ENCODE assay signal across 18 cellular contexts in the genomic region with DNA sequence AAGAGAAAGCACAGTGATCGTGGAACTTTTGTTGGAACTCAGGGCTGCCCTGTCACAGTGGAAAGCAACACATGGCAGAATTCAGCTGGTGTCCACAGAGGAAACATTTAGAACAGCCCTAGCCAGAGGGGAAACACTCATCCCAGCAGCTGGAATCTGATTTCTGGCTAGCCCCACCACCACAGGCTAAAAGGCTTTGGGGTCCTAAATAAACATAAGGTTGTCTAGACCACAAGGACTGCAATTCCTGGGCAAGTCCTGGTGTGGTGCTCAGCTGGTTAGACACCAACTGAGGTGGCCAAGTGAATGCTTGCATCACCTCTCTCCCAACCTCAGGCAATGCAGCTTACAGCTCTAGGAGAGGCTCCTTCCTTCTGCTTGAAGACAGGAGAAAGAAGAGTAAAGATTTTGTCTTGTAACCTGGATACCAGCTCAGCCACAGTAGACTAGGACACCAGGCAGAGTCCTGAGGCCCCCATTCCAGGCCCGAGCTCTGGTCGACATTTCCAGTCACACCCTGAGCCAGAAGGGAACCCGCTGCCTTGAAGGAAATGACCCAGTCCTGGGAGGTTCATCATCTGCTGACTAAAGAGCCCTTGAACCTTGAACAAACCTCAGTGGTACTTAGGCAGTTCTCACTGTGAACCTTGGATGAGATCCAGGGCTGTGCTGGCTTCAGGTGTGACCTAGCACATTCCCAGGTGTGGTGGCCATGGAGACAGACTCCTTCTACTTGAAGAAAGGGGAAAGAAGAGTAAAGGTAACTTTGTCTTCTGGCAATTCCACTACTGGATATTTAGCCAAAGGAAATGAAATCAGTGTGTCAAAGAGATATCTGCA.
DNase-seq lines count a peak whose midpoint lies in the region; ATAC-seq and TF ChIP-seq lines count a peak whose summit lies in the region.
"Had no signal": no experiment of that assay in that cellular context is flagged by ENCODE, and none has a peak within 500 bp of the region (broad histone marks: within the 10 kb centered on the region; RNA-seq: fewer than 3 reads in every experiment).

No MANE protein-coding gene starts in this region.

- no peak overlapping the region for H2BK5ac ChIP-seq in IMR-90 (ENCODE audit: low read depth, low read length, poor library complexity, severe bottlenecking)

- no peak overlapping the region for H3K27ac Mint-ChIP-seq in activated T-cell treated with anti-CD3 and anti-CD28 coated beads, Interleukin-2, amount 50 U/mL, for 72 hours
- H3K27ac Mint-ChIP-seq: CD14-positive monocyte had no signal

- no peak overlapping the region for H3K27ac ChIP-seq in IMR-90 (ENCODE audit: insufficient read depth, low read length)
- peak overlapping the region; percentile 24 to 58 (median 48) for H3K27ac ChIP-seq in transverse colon
- no peak overlapping the region for H3K27ac ChIP-seq in RWPE1
- H3K27ac ChIP-seq: HL-60 had no signal

- H2BK20ac ChIP-seq in IMR-90 (ENCODE audit: low read depth, low read length): no peak overlapping the region

- no peak for TF ChIP-seq POLR2A in IMR-90 (IDR thresholded peaks at IDR 0.05; ENCODE audit: low read depth, low read length)
- no peak for TF ChIP-seq POLR2A in transverse colon (IDR thresholded peaks at IDR 0.05)

- no peak overlapping the region for H3K18ac ChIP-seq in IMR-90 (ENCODE audit: low read depth, low read length)

- H3K14ac ChIP-seq in IMR-90 (replicated peaks; ENCODE audit: low read depth, low read length): 0 out of 2 replicates have a peak overlapping the region, but pooled peaks have one; percentile 21

- ATAC-seq in IMR-90 (ENCODE audit: low read depth) (no peak), esophagus mucosa (peak; percentile 29), HG02610 (IDR thresholded peaks at IDR 0.05; ENCODE audit: unreplicated experiment) (no peak)
- ATAC-seq in activated T-cell treated with anti-CD3 and anti-CD28 coated beads, Interleukin-2, amount 50 U/mL, for 72 hours (replicated peaks in 1 of 2): no peak
- ATAC-seq: PC-3 had no signal

- DNase-seq in IMR-90: no peak
- peak; percentile 36 for DNase-seq in myocyte (ENCODE audit: low read depth)
- DNase-seq in transverse colon: peak; percentile 79
- DNase-seq in activated T-cell treated with anti-CD3 and anti-CD28 coated beads, Interleukin-2, amount 50 U/mL, for 72 hours: no peak
- no peak for DNase-seq in RWPE1 (ENCODE audit: low spot score)
- DNase-seq: ACHN, AML-193, Caco-2, DMS153, H7, NCI-H187 treated with DMSO at 0.1 percent for 48 hours, NCI-H510A, NCI-H774, PC-3 had no signal

- intact Hi-C loops in IMR-90 (cut with micrococcal nuclease): no loop called here
- intact Hi-C loops in transverse colon (cut with DNase I; ENCODE audit: low total_unique reads): no loop called here

- no peak overlapping the region for H3K23ac ChIP-seq in IMR-90 (ENCODE audit: low read depth, low read length)

- no peaks in the 10 kb centered on the region for H3K4me1 Mint-ChIP-seq in activated T-cell treated with anti-CD3 and anti-CD28 coated beads, Interleukin-2, amount 50 U/mL, for 72 hours (ENCODE audit: low read depth)

- H3K4me2 ChIP-seq in IMR-90 (ENCODE audit: low read depth, low read length): no peak overlapping the region

- no peak overlapping the region for H3K56ac ChIP-seq in IMR-90 (ENCODE audit: extremely low read depth, insufficient read depth, low read length)

- no peak for TF ChIP-seq RAD21 in IMR-90 (IDR thresholded peaks at IDR 0.05; ENCODE audit: low read length)

- H2AK5ac ChIP-seq in IMR-90 (ENCODE audit: low read depth, low read length): no peak overlapping the region

- 0% methylated on average over 1 of the region's 4 CpGs; no CpG with 5 or more reads in 1 of the 2 experiments for WGBS in IMR-90 (ENCODE audit: extremely low coverage in 2 of 2, insufficient read length in 1 of 2), 2 experiments
- 65 to 100% methylated on average over 1 to 4 of the region's 4 CpGs for WGBS in transverse colon (ENCODE audit: low coverage in 1 of 2), 2 donors

- in situ Hi-C loops in IMR-90 (cut with MboI; ENCODE audit: low sequenced_read_pairs) (no loop called here), transverse colon (cut with MboI; ENCODE audit: low pct_ligation_motif_present in 1 of 4, low pct_unique_long_range_greater_than_20kb in 1 of 4, low sequenced_read_pairs in 3 of 4) (no loop called here)

- no peak overlapping the region for H2BK15ac ChIP-seq in IMR-90 (ENCODE audit: low read depth, low read length)

- H3K27me3 Mint-ChIP-seq in activated T-cell treated with anti-CD3 and anti-CD28 coated beads, Interleukin-2, amount 50 U/mL, for 72 hours (ENCODE audit: low read depth): no peaks in the 10 kb centered on the region

- no peak overlapping the region for H2BK120ac ChIP-seq in IMR-90 (ENCODE audit: low read depth, low read length)

- no peak overlapping the region for H3K4me3 ChIP-seq in IMR-90 (ENCODE audit: insufficient read depth, low read depth, low read length)
- no peak overlapping the region for H3K4me3 ChIP-seq in transverse colon

- POLR2A ChIA-PET in IMR-90 (lab: Charles Lee; ENCODE audit: unreplicated experiment): no interaction called here
- POLR2A ChIA-PET in RWPE1 (lab: Yijun Ruan, JAX; ENCODE audit: low non-redundant PET): no interaction called here

- no peak overlapping the region for H4K8ac ChIP-seq in IMR-90 (ENCODE audit: low read depth in 2 of 2, low read length in 2 of 2)

- H3K9me3 ChIP-seq in IMR-90 (ENCODE audit: control insufficient read depth, insufficient read depth, low read length): no peaks in the 10 kb centered on the region
- H3K9me3 ChIP-seq in transverse colon: no peaks in the 10 kb centered on the region
- H3K9me3 ChIP-seq: Caco-2 had no signal

- dilution Hi-C loops in IMR-90 (cut with HindIII; ENCODE audit: low sequenced_read_pairs, unreplicated experiment): no loop called here

- H3K4me3 Mint-ChIP-seq in activated T-cell treated with anti-CD3 and anti-CD28 coated beads, Interleukin-2, amount 50 U/mL, for 72 hours: no peak overlapping the region
- H3K4me3 Mint-ChIP-seq: CD14-positive monocyte had no signal

- peaks cover 0 to 1% of the 10 kb centered on the region in 2 donors for H3K36me3 Mint-ChIP-seq in activated T-cell treated with anti-CD3 and anti-CD28 coated beads, Interleukin-2, amount 50 U/mL, for 72 hours (ENCODE audit: insufficient read depth in 2 of 2)
- H3K36me3 Mint-ChIP-seq: CD14-positive monocyte had no signal

- TF ChIP-seq EP300 in transverse colon (IDR thresholded peaks at IDR 0.05; ENCODE audit: low read depth): no peak

- no peak overlapping the region for H4K91ac ChIP-seq in IMR-90 (ENCODE audit: insufficient read depth, low read depth, low read length)

- no peak overlapping the region for H3K4ac ChIP-seq in IMR-90 (ENCODE audit: low read depth, low read length)

- H4K5ac ChIP-seq in IMR-90 (ENCODE audit: low read depth, low read length): no peak overlapping the region

- no peaks in the 10 kb centered on the region for H4K20me1 ChIP-seq in IMR-90 (ENCODE audit: insufficient read depth, low read length)

- peaks cover 0 to 8% of the 10 kb centered on the region in 2 donors for H3K9me3 Mint-ChIP-seq in activated T-cell treated with anti-CD3 and anti-CD28 coated beads, Interleukin-2, amount 50 U/mL, for 72 hours

- H2AFZ ChIP-seq in IMR-90 (replicated peaks; ENCODE audit: low read length, poor library complexity): no peak overlapping the region

- H2AK9ac ChIP-seq in IMR-90 (replicated peaks; ENCODE audit: low read depth, low read length, poor library complexity): no peak overlapping the region

- TF ChIP-seq CTCF in IMR-90 (conservative IDR thresholded peaks at IDR 0.05; ENCODE audit: low read depth, low read length) (no peak), transverse colon (IDR thresholded peaks at IDR 0.05) (no peak), RWPE1 (conservative IDR thresholded peaks at IDR 0.05; ENCODE audit: low read depth) (no peak)

- CTCF ChIA-PET in IMR-90 (lab: Yijun Ruan, JAX) (no interaction called here), RWPE1 (lab: Yijun Ruan, JAX) (no interaction called here)

- no peaks in the 10 kb centered on the region; the same call in 1 of the 2 replicates for H3K9me1 ChIP-seq in IMR-90 (ENCODE audit: insufficient read depth, low read length)

- H3K27me3 ChIP-seq in IMR-90 (ENCODE audit: control insufficient read depth, insufficient read depth, low read length): no peaks in the 10 kb centered on the region
- no peaks in the 10 kb centered on the region for H3K27me3 ChIP-seq in transverse colon

- H3K36me3 ChIP-seq in IMR-90 (ENCODE audit: control insufficient read depth, insufficient read depth, low read length) (no peaks in the 10 kb centered on the region), transverse colon (no peaks in the 10 kb centered on the region)

- no peaks in the 10 kb centered on the region for H3K79me1 ChIP-seq in IMR-90 (ENCODE audit: low read depth in 1 of 2, low read length in 2 of 2)

- H3K9ac ChIP-seq in IMR-90 (ENCODE audit: low read depth, low read length): no peak overlapping the region

- no TSS peak for BruUV-seq in IMR-90 (replicated peaks; lab: Mats Ljungman, UMichigan)

- peaks cover 4% of the 10 kb centered on the region; the same call in 1 of the 2 replicates for H3K4me1 ChIP-seq in IMR-90 (ENCODE audit: control insufficient read depth, insufficient read depth, low read length)
- H3K4me1 ChIP-seq in transverse colon: peaks cover 0 to 28% (median 12%) of the 10 kb centered on the region in 4 donors

TF ChIP-seq in IMR-90, 13 proteins besides CTCF, POLR2A, EP300 and RAD21 (continues in another document):
- TF ChIP-seq CHD1 (IDR thresholded peaks at IDR 0.05; ENCODE audit: low read depth, low read length): no peak
- TF ChIP-seq SMC3 (IDR thresholded peaks at IDR 0.05; ENCODE audit: low read depth, low read length): no peak
- TF ChIP-seq, protein P1, sequence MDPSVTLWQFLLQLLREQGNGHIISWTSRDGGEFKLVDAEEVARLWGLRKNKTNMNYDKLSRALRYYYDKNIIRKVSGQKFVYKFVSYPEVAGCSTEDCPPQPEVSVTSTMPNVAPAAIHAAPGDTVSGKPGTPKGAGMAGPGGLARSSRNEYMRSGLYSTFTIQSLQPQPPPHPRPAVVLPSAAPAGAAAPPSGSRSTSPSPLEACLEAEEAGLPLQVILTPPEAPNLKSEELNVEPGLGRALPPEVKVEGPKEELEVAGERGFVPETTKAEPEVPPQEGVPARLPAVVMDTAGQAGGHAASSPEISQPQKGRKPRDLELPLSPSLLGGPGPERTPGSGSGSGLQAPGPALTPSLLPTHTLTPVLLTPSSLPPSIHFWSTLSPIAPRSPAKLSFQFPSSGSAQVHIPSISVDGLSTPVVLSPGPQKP (IDR thresholded peaks at IDR 0.05; ENCODE audit: borderline replicate concordance, low read depth, low read length): no peak
- TF ChIP-seq MAZ (IDR thresholded peaks at IDR 0.05; ENCODE audit: borderline replicate concordance, low read depth, low read length): no peak
- TF ChIP-seq BHLHE40 (IDR thresholded peaks at IDR 0.05; ENCODE audit: low read depth, low read length): no peak
- TF ChIP-seq, protein P2, sequence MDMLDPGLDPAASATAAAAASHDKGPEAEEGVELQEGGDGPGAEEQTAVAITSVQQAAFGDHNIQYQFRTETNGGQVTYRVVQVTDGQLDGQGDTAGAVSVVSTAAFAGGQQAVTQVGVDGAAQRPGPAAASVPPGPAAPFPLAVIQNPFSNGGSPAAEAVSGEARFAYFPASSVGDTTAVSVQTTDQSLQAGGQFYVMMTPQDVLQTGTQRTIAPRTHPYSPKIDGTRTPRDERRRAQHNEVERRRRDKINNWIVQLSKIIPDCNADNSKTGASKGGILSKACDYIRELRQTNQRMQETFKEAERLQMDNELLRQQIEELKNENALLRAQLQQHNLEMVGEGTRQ (IDR thresholded peaks at IDR 0.05; ENCODE audit: low read depth, low read length): no peak

Comparison
In these comparisons a context has a peak if more than half of its experiments do, and no peak if none do; other contexts are left out.
1. DNase-seq: peak in myocyte (single experiment) and transverse colon (single experiment); none in IMR-90 (single experiment), activated T-cell treated with anti-CD3 and anti-CD28 coated beads, Interleukin-2, amount 50 U/mL, for 72 hours (0 of 2) and RWPE1 (single experiment).
2. H3K27ac ChIP-seq: peak in transverse colon (4 of 4); none in IMR-90 (single experiment) and RWPE1 (single experiment).